ENCODE assay signal across 17 cellular contexts in genomic region chr11:30329150-30329940, GRCh38. TPM values are rescaled to one million over a fixed set of nuclear protein-coding genes. Genes with fewer than 3 reads are reported as not detected.
DNase-seq lines count a peak whose midpoint lies in the region; ATAC-seq and TF ChIP-seq lines count a peak whose summit lies in the region.
"Had no signal": no experiment of that assay in that cellular context is flagged by ENCODE, and none has a peak within 500 bp of the region (broad histone marks: within the 10 kb centered on the region; RNA-seq: fewer than 3 reads in every experiment).

No MANE protein-coding gene starts in this region.

- H3K9ac ChIP-seq in adipocyte (ENCODE audit: low read length) (peak overlapping the region; percentile 64), colonic mucosa (ENCODE audit: low read depth in 2 of 2, low read length in 2 of 2) (no peak overlapping the region)

- peaks cover 43 to 62% (median 54%) of the 10 kb centered on the region in 4 donors for H3K4me1 Mint-ChIP-seq in CD4-positive, alpha-beta memory T cell
- peaks cover 24% of the 10 kb centered on the region for H3K4me1 Mint-ChIP-seq in memory B cell

- ATAC-seq in GM19351 (IDR thresholded peaks at IDR 0.05; ENCODE audit: unreplicated experiment) (peak; percentile 38), memory B cell (ENCODE audit: low read depth) (no peak), mucosa of descending colon (no peak)
- ATAC-seq: left cardiac atrium had no signal

- POLR2A ChIA-PET in CD4-positive, alpha-beta memory T cell (lab: Charles Lee; ENCODE audit: partially characterized antibody), result no interaction called here

- no peak for TF ChIP-seq CTCF in tibial artery (IDR thresholded peaks at IDR 0.05)
- no peak for TF ChIP-seq CTCF in mucosa of descending colon (IDR thresholded peaks at IDR 0.05)
- no peak for TF ChIP-seq CTCF in colonic mucosa (IDR thresholded peaks at IDR 0.05)

- H3K9me3 Mint-ChIP-seq in CD4-positive, alpha-beta memory T cell, result no peaks in the 10 kb centered on the region
- H3K9me3 Mint-ChIP-seq in memory B cell, result no peaks in the 10 kb centered on the region

- H3K36me3 Mint-ChIP-seq in CD4-positive, alpha-beta memory T cell, result peaks cover 28 to 39% of the 10 kb centered on the region in 2 donors
- H3K36me3 Mint-ChIP-seq in memory B cell, result peaks cover 20% of the 10 kb centered on the region

- no peaks in the 10 kb centered on the region for H3K27me3 ChIP-seq in CD4-positive, alpha-beta memory T cell (ENCODE audit: insufficient read depth, low read length)
- no peaks in the 10 kb centered on the region for H3K27me3 ChIP-seq in adipocyte (replicated peaks; ENCODE audit: control insufficient read depth, insufficient read depth, low read length)
- no peaks in the 10 kb centered on the region for H3K27me3 ChIP-seq in tibial artery
- no peaks in the 10 kb centered on the region for H3K27me3 ChIP-seq in colonic mucosa
- H3K27me3 ChIP-seq: sigmoid colon had no signal

- H3K4me3 ChIP-seq in CD4-positive, alpha-beta memory T cell (ENCODE audit: low read length in 2 of 2), result no peak overlapping the region
- H3K4me3 ChIP-seq in adipocyte (ENCODE audit: low read length) (peak overlapping the region; percentile 10), tibial artery (no peak overlapping the region), mucosa of descending colon (no peak overlapping the region), colonic mucosa (no peak overlapping the region)
- H3K4me3 ChIP-seq: sigmoid colon, thoracic aorta had no signal

- CTCF ChIA-PET in CD4-positive, alpha-beta memory T cell (lab: Charles Lee; ENCODE audit: partially characterized antibody), result no interaction called here

- peak overlapping the region in 5 of 8 donors; percentile 6 to 55 (median 16) for H3K4me3 Mint-ChIP-seq in CD4-positive, alpha-beta memory T cell
- H3K4me3 Mint-ChIP-seq in memory B cell, result no peak overlapping the region
- H3K4me3 Mint-ChIP-seq: B cell had no signal

- H3K36me3 ChIP-seq in CD4-positive, alpha-beta memory T cell (ENCODE audit: insufficient read depth, low read length), result peaks cover 31% of the 10 kb centered on the region
- H3K36me3 ChIP-seq in adipocyte (ENCODE audit: control insufficient read depth, insufficient read depth, low read length, severe bottlenecking) (peaks cover 36% of the 10 kb centered on the region), tibial artery (peaks cover 20 to 24% (median 20%) of the 10 kb centered on the region in 3 donors), mucosa of descending colon (ENCODE audit: low read depth) (no peaks in the 10 kb centered on the region), colonic mucosa (no peaks in the 10 kb centered on the region)

- peaks cover 58% of the 10 kb centered on the region for H3K4me1 ChIP-seq in CD4-positive, alpha-beta memory T cell (ENCODE audit: insufficient read depth, low read length)
- H3K4me1 ChIP-seq in adipocyte (ENCODE audit: control insufficient read depth, insufficient read depth, low read length), result peaks cover 40% of the 10 kb centered on the region
- peaks cover 0 to 16% (median 10%) of the 10 kb centered on the region in 4 donors for H3K4me1 ChIP-seq in tibial artery
- peaks cover 10% of the 10 kb centered on the region for H3K4me1 ChIP-seq in mucosa of descending colon (ENCODE audit: low read depth)
- peaks cover 5% of the 10 kb centered on the region for H3K4me1 ChIP-seq in colonic mucosa

- intact Hi-C loops in CD4-positive, alpha-beta memory T cell (cut with micrococcal nuclease), result loop anchor here (10.0 kb wide), 1 partner anchor 135 kb away; no protein-coding TSS in a partner anchor
- intact Hi-C loops in tibial artery (cut with DNase I; ENCODE audit: low total_unique reads), result no loop called here
- intact Hi-C loops in mucosa of descending colon (cut with DNase I, micrococcal nuclease), result no loop called here
- intact Hi-C loops in colonic mucosa (cut with DNase I), result no loop called here

- H3K27ac ChIP-seq in CD4-positive, alpha-beta memory T cell (ENCODE audit: low read depth, low read length), result no peak overlapping the region
- H3K27ac ChIP-seq in tibial artery (no peak overlapping the region), colonic mucosa (no peak overlapping the region)
- H3K27ac ChIP-seq: sigmoid colon, thoracic aorta had no signal

- H3K27ac Mint-ChIP-seq in CD4-positive, alpha-beta memory T cell, result peak overlapping the region in 5 of 7 donors; percentile 48 to 85 (median 59)
- H3K27ac Mint-ChIP-seq in memory B cell, result peak overlapping the region; percentile 59
- H3K27ac Mint-ChIP-seq: B cell had no signal

- no peaks in the 10 kb centered on the region for H3K27me3 Mint-ChIP-seq in CD4-positive, alpha-beta memory T cell
- no peaks in the 10 kb centered on the region for H3K27me3 Mint-ChIP-seq in memory B cell
- H3K27me3 Mint-ChIP-seq: B cell had no signal

- DNase-seq in CD4-positive, alpha-beta memory T cell, result no peak
- DNase-seq in adipocyte (ENCODE audit: low read depth) (peak; percentile 10), memory B cell (ENCODE audit: low spot score in 2 of 2) (no peak), tibial artery (no peak), mucosa of descending colon (no peak), colonic mucosa (no peak), NCI-H345 treated with DMSO at 0.1 percent for 48 hours (lab: John Stamatoyannopoulos, UW; ENCODE audit: unreplicated experiment) (no peak)
- DNase-seq: DMS53; left cardiac atrium; NCI-H1092 treated with DMSO at 0.1 percent for 48 hours; NCI-H748 treated with DMSO at 0.1 percent for 48 hours; occipital lobe; sigmoid colon; stimulated activated CD4-positive, alpha-beta T cell treated with anti-CD3 and anti-CD28 coated beads, Interleukin-2, amount 100 ng/mL, for 48 hours had no signal

- no peaks in the 10 kb centered on the region for H3K9me3 ChIP-seq in CD4-positive, alpha-beta memory T cell (ENCODE audit: control insufficient read depth in 1 of 2, low read length in 2 of 2)
- H3K9me3 ChIP-seq in adipocyte (ENCODE audit: control insufficient read depth, low read length) (no peaks in the 10 kb centered on the region), tibial artery (no peaks in the 10 kb centered on the region), mucosa of descending colon (no peaks in the 10 kb centered on the region), colonic mucosa (no peaks in the 10 kb centered on the region)
- H3K9me3 ChIP-seq: sigmoid colon, thoracic aorta had no signal

RNA-seq across cellular contexts. Expression of gene ARL14EP, which starts 6.4 kb away (rescaled TPM):
- 10 to 100 TPM; 44.3 to 50.1 TPM for total RNA-seq in CD4-positive, alpha-beta memory T cell
- polyA plus RNA-seq in CD4-positive, alpha-beta memory T cell, result 10 to 100 TPM; 83.6 to 86.7 TPM
- total RNA-seq in mucosa of descending colon (10 to 100 TPM in 2 of 3 donors, 1 to 10 TPM in 1; 9.8 to 23.0 (median 14.7) TPM), colonic mucosa (10 to 100 TPM; 13.7 to 14.9 TPM)
